Comparison of ENCODE assay signal across 13 cellular contexts in the genomic region with DNA sequence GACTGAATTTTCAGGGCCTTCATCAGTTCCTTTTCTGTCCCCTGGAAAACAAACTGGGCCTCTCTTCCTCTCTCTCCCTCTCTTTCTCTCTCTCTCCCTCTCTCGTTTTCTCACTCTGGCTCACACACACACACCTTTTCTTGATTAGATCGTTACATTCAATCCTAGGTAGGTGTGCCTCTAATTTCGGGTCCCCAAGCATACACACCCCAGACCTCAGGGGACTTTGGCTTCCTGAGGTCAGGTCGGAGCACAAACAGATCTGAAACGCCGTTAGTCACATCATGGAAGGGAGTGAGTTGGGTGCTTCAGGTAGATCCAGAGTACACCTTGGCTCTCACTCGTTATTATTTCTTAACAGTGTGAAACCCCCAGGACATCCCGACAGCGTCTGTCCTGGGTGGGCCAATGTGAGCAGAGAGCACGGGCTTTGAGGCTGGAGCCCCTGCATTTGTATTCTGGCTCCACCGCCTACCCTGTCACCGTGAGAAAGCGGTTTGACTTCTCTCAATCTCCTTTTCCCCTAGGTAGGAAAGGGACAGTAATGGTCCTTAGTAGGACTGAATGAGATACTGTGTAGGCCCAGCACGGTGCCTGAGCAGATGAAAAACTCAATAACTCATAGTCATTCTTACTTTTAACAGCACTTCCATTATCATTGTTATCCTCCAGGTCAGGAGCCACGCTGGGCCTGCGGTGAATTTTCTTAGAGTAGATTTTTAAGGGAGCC. TPM values are rescaled to one million over a fixed set of nuclear protein-coding genes. Genes with fewer than 3 reads are reported as not detected.
A peak's percentile ranks its signal among the peaks of the same experiment; 100 is the strongest.
DNase-seq lines count a peak whose midpoint lies in the region; ATAC-seq and TF ChIP-seq lines count a peak whose summit lies in the region.
"Had no signal": no experiment of that assay in that cellular context is flagged by ENCODE, and none has a peak within 500 bp of the region (broad histone marks: within the 10 kb centered on the region; RNA-seq: fewer than 3 reads in every experiment).

No MANE protein-coding gene starts in this region.

- no peaks in the 10 kb centered on the region for H3K36me3 Mint-ChIP-seq in T-helper 1 cell treated with Interleukin-12 subunit alpha and Interleukin-12 subunit beta and Interleukin-4 antibody, amounts not matched to agents 30 μg/mL and 1 μg/mL, for 36 hours (ENCODE audit: low read depth)
- H3K36me3 Mint-ChIP-seq in activated T-helper 1 cell treated with anti-CD3 and anti-CD28 coated beads, Interleukin-12 subunit alpha, Interleukin-12 subunit beta, Interleukin-2, Interleukin-4 antibody, amounts not matched to agents 30 ng/mL and 10 ng/mL and 1 ng/mL, durations not matched to agents 14 hours and 24 hours and 36 hours (ENCODE audit: low read depth) = peaks cover 5% of the 10 kb centered on the region
- no peaks in the 10 kb centered on the region for H3K36me3 Mint-ChIP-seq in stimulated activated memory B cell treated with anti-CD40 and anti-IgM and Interleukin-4, amounts not matched to agents 10 μg/mL and 1 μg/mL and 100 μg/mL, for 72 hours
- H3K36me3 Mint-ChIP-seq in CD8-positive, alpha-beta T cell = no peaks in the 10 kb centered on the region

- TF ChIP-seq CTCF in CD8-positive, alpha-beta T cell (IDR thresholded peaks at IDR 0.05) = no peak

- H3K4me1 Mint-ChIP-seq in T-helper 1 cell treated with Interleukin-12 subunit alpha and Interleukin-12 subunit beta and Interleukin-4 antibody, amounts not matched to agents 30 μg/mL and 1 μg/mL, for 36 hours (ENCODE audit: low read depth) = peaks cover 50% of the 10 kb centered on the region
- peaks cover 78% of the 10 kb centered on the region for H3K4me1 Mint-ChIP-seq in activated T-helper 1 cell treated with anti-CD3 and anti-CD28 coated beads, Interleukin-12 subunit alpha, Interleukin-12 subunit beta, Interleukin-2, Interleukin-4 antibody, amounts not matched to agents 30 ng/mL and 10 ng/mL and 1 ng/mL, durations not matched to agents 14 hours and 24 hours and 36 hours (ENCODE audit: low read depth)
- H3K4me1 Mint-ChIP-seq in stimulated activated memory B cell treated with anti-CD40 and anti-IgM and Interleukin-4, amounts not matched to agents 10 μg/mL and 1 μg/mL and 100 μg/mL, for 72 hours = peaks cover 97% of the 10 kb centered on the region
- H3K4me1 Mint-ChIP-seq in CD8-positive, alpha-beta T cell (ENCODE audit: low read depth) = peaks cover 40% of the 10 kb centered on the region

- peak overlapping the region; percentile 79 for H3K27ac Mint-ChIP-seq in T-helper 1 cell treated with Interleukin-12 subunit alpha and Interleukin-12 subunit beta and Interleukin-4 antibody, amounts not matched to agents 30 μg/mL and 1 μg/mL, for 36 hours
- H3K27ac Mint-ChIP-seq in activated T-helper 1 cell treated with anti-CD3 and anti-CD28 coated beads, Interleukin-12 subunit alpha, Interleukin-12 subunit beta, Interleukin-2, Interleukin-4 antibody, amounts not matched to agents 30 ng/mL and 10 ng/mL and 1 ng/mL, durations not matched to agents 14 hours and 24 hours and 36 hours = peak overlapping the region; percentile 94
- peak overlapping the region; percentile 86 for H3K27ac Mint-ChIP-seq in stimulated activated memory B cell treated with anti-CD40 and anti-IgM and Interleukin-4, amounts not matched to agents 10 μg/mL and 1 μg/mL and 100 μg/mL, for 72 hours
- H3K27ac Mint-ChIP-seq in CD8-positive, alpha-beta T cell = no peak overlapping the region

- intact Hi-C loops in activated T-helper 1 cell treated with anti-CD3 and anti-CD28 coated beads, Interleukin-12 subunit alpha, Interleukin-12 subunit beta, Interleukin-2, Interleukin-4 antibody, amounts not matched to agents 30 ng/mL and 10 ng/mL and 1 ng/mL, durations not matched to agents 14 hours and 24 hours and 36 hours (cut with micrococcal nuclease) = loop anchor here (2.0 to 10.0 kb wide), 2 partner anchors 16 to 962 kb away; no protein-coding TSS in a partner anchor
- intact Hi-C loops in CD8-positive, alpha-beta T cell (cut with DNase I, micrococcal nuclease) = loop anchor here in 1 of 2 experiments (5.0 kb wide), 1 partner anchor 39 kb away; the partner anchor contains the start of gene POU2AF1

- no peaks in the 10 kb centered on the region for H3K36me3 ChIP-seq in CD8-positive, alpha-beta T cell (ENCODE audit: insufficient read depth, low read length)

- H3K9me3 ChIP-seq in CD8-positive, alpha-beta T cell (ENCODE audit: low read length) = no peaks in the 10 kb centered on the region

- H3K4me3 ChIP-seq in CD8-positive, alpha-beta T cell (ENCODE audit: low read depth, low read length) = no peak overlapping the region

- CTCF ChIA-PET in HEK293T (lab: Yijun Ruan, JAX) = interaction anchor here (1.0 kb wide), 1 partner anchor 12 kb away, joined by 3 read pairs; no protein-coding TSS in a partner anchor
- CTCF ChIA-PET in CD8-positive, alpha-beta T cell (lab: Charles Lee) = interaction anchor here (0.5 to 9.9 kb wide), 3 partner anchors 11 to 1039 kb away, joined by 3 to 121 read pairs (median 4); no protein-coding TSS in a partner anchor

- no peaks in the 10 kb centered on the region for H3K9me3 Mint-ChIP-seq in T-helper 1 cell treated with Interleukin-12 subunit alpha and Interleukin-12 subunit beta and Interleukin-4 antibody, amounts not matched to agents 30 μg/mL and 1 μg/mL, for 36 hours
- peaks cover 7% of the 10 kb centered on the region for H3K9me3 Mint-ChIP-seq in activated T-helper 1 cell treated with anti-CD3 and anti-CD28 coated beads, Interleukin-12 subunit alpha, Interleukin-12 subunit beta, Interleukin-2, Interleukin-4 antibody, amounts not matched to agents 30 ng/mL and 10 ng/mL and 1 ng/mL, durations not matched to agents 14 hours and 24 hours and 36 hours
- no peaks in the 10 kb centered on the region for H3K9me3 Mint-ChIP-seq in stimulated activated memory B cell treated with anti-CD40 and anti-IgM and Interleukin-4, amounts not matched to agents 10 μg/mL and 1 μg/mL and 100 μg/mL, for 72 hours
- no peaks in the 10 kb centered on the region for H3K9me3 Mint-ChIP-seq in CD8-positive, alpha-beta T cell

- ATAC-seq in HG02970 (IDR thresholded peaks at IDR 0.05; ENCODE audit: low FRiP score, unreplicated experiment) (peak; percentile 3), GM21423 (IDR thresholded peaks at IDR 0.05; ENCODE audit: unreplicated experiment) (no peak)
- ATAC-seq in stimulated activated memory B cell treated with anti-CD40 and anti-IgM and Interleukin-4, amounts not matched to agents 10 μg/mL and 1 μg/mL and 100 μg/mL, for 72 hours = no peak
- ATAC-seq in CD8-positive, alpha-beta T cell = no peak
- ATAC-seq: left colon had no signal

- POLR2A ChIA-PET in HEK293T (lab: Yijun Ruan, JAX) = no interaction called here
- POLR2A ChIA-PET in CD8-positive, alpha-beta T cell (lab: Charles Lee) = interaction anchor here (0.6 to 1.1 kb wide), 4 partner anchors 7 to 1682 kb away, joined by 3 to 4 read pairs (median 4); partner anchors contain the start of gene POU2AF1

- no peak overlapping the region for H3K27ac ChIP-seq in CD8-positive, alpha-beta T cell (ENCODE audit: low read depth, low read length)
- H3K27ac ChIP-seq: 22Rv1 had no signal

- H3K27me3 Mint-ChIP-seq in T-helper 1 cell treated with Interleukin-12 subunit alpha and Interleukin-12 subunit beta and Interleukin-4 antibody, amounts not matched to agents 30 μg/mL and 1 μg/mL, for 36 hours (ENCODE audit: low read depth) = no peaks in the 10 kb centered on the region
- H3K27me3 Mint-ChIP-seq in activated T-helper 1 cell treated with anti-CD3 and anti-CD28 coated beads, Interleukin-12 subunit alpha, Interleukin-12 subunit beta, Interleukin-2, Interleukin-4 antibody, amounts not matched to agents 30 ng/mL and 10 ng/mL and 1 ng/mL, durations not matched to agents 14 hours and 24 hours and 36 hours (ENCODE audit: insufficient read depth) = no peaks in the 10 kb centered on the region
- H3K27me3 Mint-ChIP-seq in stimulated activated memory B cell treated with anti-CD40 and anti-IgM and Interleukin-4, amounts not matched to agents 10 μg/mL and 1 μg/mL and 100 μg/mL, for 72 hours = no peaks in the 10 kb centered on the region
- no peaks in the 10 kb centered on the region for H3K27me3 Mint-ChIP-seq in CD8-positive, alpha-beta T cell (ENCODE audit: low read depth)

- DNase-seq in T-helper 1 cell (no peak), HEK293T (ENCODE audit: extremely low spot score) (no peak)
- no peak for DNase-seq in activated T-helper 1 cell treated with anti-CD3 and anti-CD28 coated beads, Interleukin-12 subunit alpha, Interleukin-12 subunit beta, Interleukin-2, Interleukin-4 antibody, amounts not matched to agents 30 ng/mL and 10 ng/mL and 1 ng/mL, durations not matched to agents 14 hours and 24 hours and 36 hours (ENCODE audit: low spot score)
- no peak for DNase-seq in CD8-positive, alpha-beta T cell
- DNase-seq: caudate nucleus, left colon had no signal

- peaks cover 26% of the 10 kb centered on the region for H3K4me1 ChIP-seq in CD8-positive, alpha-beta T cell (ENCODE audit: insufficient read depth, low read length)

- H3K27me3 ChIP-seq in CD8-positive, alpha-beta T cell (ENCODE audit: insufficient read depth, low read length) = no peaks in the 10 kb centered on the region

- no peak overlapping the region for H3K4me3 Mint-ChIP-seq in T-helper 1 cell treated with Interleukin-12 subunit alpha and Interleukin-12 subunit beta and Interleukin-4 antibody, amounts not matched to agents 30 μg/mL and 1 μg/mL, for 36 hours
- peak overlapping the region; percentile 39 for H3K4me3 Mint-ChIP-seq in activated T-helper 1 cell treated with anti-CD3 and anti-CD28 coated beads, Interleukin-12 subunit alpha, Interleukin-12 subunit beta, Interleukin-2, Interleukin-4 antibody, amounts not matched to agents 30 ng/mL and 10 ng/mL and 1 ng/mL, durations not matched to agents 14 hours and 24 hours and 36 hours
- H3K4me3 Mint-ChIP-seq in stimulated activated memory B cell treated with anti-CD40 and anti-IgM and Interleukin-4, amounts not matched to agents 10 μg/mL and 1 μg/mL and 100 μg/mL, for 72 hours = peak overlapping the region; percentile 1
- H3K4me3 Mint-ChIP-seq in CD8-positive, alpha-beta T cell = no peak overlapping the region

TF ChIP-seq in HEK293T, 16 proteins besides CTCF, POLR2A, EP300 and RAD21 (continues in another document):
- TF ChIP-seq SUZ12 (IDR thresholded peaks at IDR 0.05) (no peak), FOXK2 (IDR thresholded peaks at IDR 0.05) (no peak), SP1 (IDR thresholded peaks at IDR 0.05) (no peak), FOXA1 (IDR thresholded peaks at IDR 0.05) (no peak), FOXM1 (IDR thresholded peaks at IDR 0.05; ENCODE audit: borderline replicate concordance) (no peak), CTBP1 (IDR thresholded peaks at IDR 0.05; ENCODE audit: borderline replicate concordance) (no peak), L3MBTL2 (conservative IDR thresholded peaks at IDR 0.05) (no peak), TARDBP (IDR thresholded peaks at IDR 0.05) (no peak)

RNA-seq across cellular contexts. Expression of gene POU2AF1, which starts 37.3 kb away (rescaled TPM):
- 80.7 and 81.0 TPM in 2 replicates for total RNA-seq in activated T-helper 1 cell treated with anti-CD3 and anti-CD28 coated beads, Interleukin-12 subunit alpha, Interleukin-12 subunit beta, Interleukin-2, Interleukin-4 antibody, amounts not matched to agents 30 ng/mL and 10 ng/mL and 1 ng/mL, durations not matched to agents 14 hours and 24 hours and 36 hours
- 1 to 10 TPM; 1.0 to 1.1 TPM for total RNA-seq in CD8-positive, alpha-beta T cell
- total RNA-seq: Daoy, renal cortical epithelial cell had no signal

Comparison
In these comparisons a context has a peak if more than half of its experiments do, and no peak if none do; other contexts are left out.
1. H3K4me3 Mint-ChIP-seq: peak in activated T-helper 1 cell treated with anti-CD3 and anti-CD28 coated beads, Interleukin-12 subunit alpha, Interleukin-12 subunit beta, Interleukin-2, Interleukin-4 antibody, amounts not matched to agents 30 ng/mL and 10 ng/mL and 1 ng/mL, durations not matched to agents 14 hours and 24 hours and 36 hours (single experiment) and stimulated activated memory B cell treated with anti-CD40 and anti-IgM and Interleukin-4, amounts not matched to agents 10 μg/mL and 1 μg/mL and 100 μg/mL, for 72 hours (single experiment); none in T-helper 1 cell treated with Interleukin-12 subunit alpha and Interleukin-12 subunit beta and Interleukin-4 antibody, amounts not matched to agents 30 μg/mL and 1 μg/mL, for 36 hours (single experiment) and CD8-positive, alpha-beta T cell (single experiment).
2. RNA of gene POU2AF1, which starts 37.3 kb away (total RNA-seq): 80.7 to 81.0 TPM in activated T-helper 1 cell treated with anti-CD3 and anti-CD28 coated beads, Interleukin-12 subunit alpha, Interleukin-12 subunit beta, Interleukin-2, Interleukin-4 antibody, amounts not matched to agents 30 ng/mL and 10 ng/mL and 1 ng/mL, durations not matched to agents 14 hours and 24 hours and 36 hours; 1.0 to 1.1 TPM in CD8-positive, alpha-beta T cell; every median in the first group is over 10 times any median in the second.